In genomic region chrX:131874300-131874699, GRCh38 we compare ENCODE assay signal across 1 cellular context.
TF ChIP-seq lines count a peak whose summit lies in the region.

No MANE protein-coding gene starts in this region.

TF ChIP-seq in GM23338, 12 proteins besides CTCF, POLR2A, EP300 and RAD21 (continued from another document):
- TF ChIP-seq REST (IDR thresholded peaks at IDR 0.05; ENCODE audit: unreplicated experiment) (no peak), EZH2phosphoT487 (IDR thresholded peaks at IDR 0.05; ENCODE audit: unreplicated experiment) (no peak), EZH2 (IDR thresholded peaks at IDR 0.05; ENCODE audit: low read depth, unreplicated experiment) (no peak), POLR2AphosphoS5 (IDR thresholded peaks at IDR 0.05; ENCODE audit: low read depth) (no peak), ZNF331 (CRISPR knock-in tag; IDR thresholded peaks at IDR 0.05; ENCODE audit: low read depth) (no peak), ZNF114 (CRISPR knock-in tag; IDR thresholded peaks at IDR 0.05) (no peak), JUNB (IDR thresholded peaks at IDR 0.05; ENCODE audit: unreplicated experiment) (no peak), NANOG (IDR thresholded peaks at IDR 0.05; ENCODE audit: borderline replicate concordance) (no peak), CREB1 (CRISPR knock-in tag; IDR thresholded peaks at IDR 0.05; ENCODE audit: low read depth) (no peak)
